6 cellular contexts compared by ENCODE assay signal in the genomic region with DNA sequence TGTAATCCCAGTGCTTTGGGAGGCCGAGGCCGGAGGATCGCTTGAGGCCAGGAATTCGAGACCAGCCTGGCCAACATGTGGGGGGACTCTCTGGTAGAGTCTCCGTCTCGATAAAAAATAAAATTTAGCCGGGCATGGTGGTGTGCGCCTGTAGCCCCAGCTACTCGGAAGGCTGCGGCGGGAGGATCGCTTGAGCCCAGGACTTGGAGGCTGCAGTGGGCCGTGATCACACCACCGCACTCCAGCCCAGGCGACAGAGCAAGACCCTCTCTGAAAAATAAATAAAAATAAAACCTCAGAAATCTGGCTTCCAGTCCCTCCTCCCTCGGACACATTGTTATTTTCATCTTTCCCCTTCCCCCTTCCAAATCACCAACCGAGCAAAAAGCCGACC. TPM values are rescaled to one million over a fixed set of nuclear protein-coding genes. Genes with fewer than 3 reads are reported as not detected.
DNase-seq lines count a peak whose midpoint lies in the region; ATAC-seq, FAIRE-seq and TF ChIP-seq lines count a peak whose summit lies in the region.

No MANE protein-coding gene starts in this region.

- peaks cover 16 to 45% (median 38%) of the 10 kb centered on the region in 9 donors for H3K4me1 ChIP-seq in heart right ventricle
- H3K4me1 ChIP-seq in thoracic aorta (ENCODE audit: control insufficient read depth in 1 of 2, low read depth in 2 of 2) = peaks cover 22 to 43% of the 10 kb centered on the region in 2 donors

- ATAC-seq in GM21367 (IDR thresholded peaks at IDR 0.05; ENCODE audit: unreplicated experiment) (peak; percentile 2), heart right ventricle (peak; percentile 1 to 27 (median 20)), thoracic aorta (ENCODE audit: insufficient number of reproducible peaks, low FRiP score, low read depth) (peak; percentile 12)

- CTCF ChIA-PET in RWPE1 (lab: Yijun Ruan, JAX) = interaction anchor here (0.6 kb wide), 1 partner anchor 158 kb away, joined by 3 read pairs; no protein-coding TSS in a partner anchor

- TF ChIP-seq POLR2A in H54 (IDR thresholded peaks at IDR 0.05; ENCODE audit: low read depth, low read length) = no peak

- H3K27ac ChIP-seq in RWPE1 (peak overlapping the region; percentile 92), heart right ventricle (peak overlapping the region in 9 of 10 donors; percentile 57 to 99 (median 97)), thoracic aorta (peak overlapping the region; percentile 83 to 97)

- POLR2A ChIA-PET in RWPE1 (lab: Yijun Ruan, JAX; ENCODE audit: low non-redundant PET) = interaction anchor here (0.6 to 1.1 kb wide), 4 partner anchors 11 to 76 kb away, joined by 3 to 5 read pairs (median 4); no protein-coding TSS in a partner anchor

- TF ChIP-seq CTCF in RWPE1 (conservative IDR thresholded peaks at IDR 0.05; ENCODE audit: low read depth) (no peak), heart right ventricle (IDR thresholded peaks at IDR 0.05) (no peak), thoracic aorta (IDR thresholded peaks at IDR 0.05) (no peak)

- intact Hi-C loops in heart right ventricle (cut with DNase I) = loop anchor here in 5 of 10 donors (5.0 to 10.0 kb wide), 3 partner anchors 58 to 63 kb away; partner anchors contain the start of gene ZNF575 (in 4 of the 5)

- H3K36me3 ChIP-seq in heart right ventricle (peaks cover 6 to 66% (median 35%) of the 10 kb centered on the region in 9 donors), thoracic aorta (peaks cover 32% of the 10 kb centered on the region)

- WGBS in heart right ventricle, 2 donors = 1 to 2% methylated on average over 18 of the region's 18 CpGs

- no peak for FAIRE-seq in H54 (lab: Jason Lieb, UNC)

- peak overlapping the region; percentile 32 to 78 (median 72) for H3K4me3 ChIP-seq in heart right ventricle
- peak overlapping the region; percentile 82 for H3K4me3 ChIP-seq in thoracic aorta

- H3K9me3 ChIP-seq in heart right ventricle (no peaks in the 10 kb centered on the region), thoracic aorta (no peaks in the 10 kb centered on the region)

- H3K27me3 ChIP-seq in heart right ventricle = no peaks in the 10 kb centered on the region
- H3K27me3 ChIP-seq in thoracic aorta (replicated peaks; ENCODE audit: insufficient read depth) = no peaks in the 10 kb centered on the region

- no peak for DNase-seq in RWPE1 (ENCODE audit: low spot score)
- no peak for DNase-seq in heart right ventricle
- no peak for DNase-seq in thoracic aorta (ENCODE audit: low spot score)
- no peak for DNase-seq in NCI-H524 (lab: John Stamatoyannopoulos, UW)
- no peak for DNase-seq in H54 (ENCODE audit: insufficient read length, low spot score)

RNA-seq across cellular contexts. Expression of gene IRGQ, which starts 0.3 kb away (rescaled TPM):
- total RNA-seq in heart right ventricle (10 to 100 TPM; 19.0 to 34.2 (median 28.4) TPM), thoracic aorta (10 to 100 TPM; 24.4 to 37.2 TPM)
- polyA plus RNA-seq in heart right ventricle = 1 to 10 TPM; 5.6 to 8.8 TPM

RNA-seq across cellular contexts. Expression of gene ZNF576, which starts 0.8 kb away (rescaled TPM):
- total RNA-seq in heart right ventricle = 10 to 100 TPM in 9 of 10 donors, 1 to 10 TPM in 1; 8.7 to 15.9 (median 12.7) TPM
- 10 to 100 TPM in 1 of 2 donors, 1 to 10 TPM in 1; 6.7 to 20.9 TPM for polyA plus RNA-seq in heart right ventricle
- total RNA-seq in thoracic aorta = 10 to 100 TPM in 1 of 2 donors, 1 to 10 TPM in 1; 4.6 to 20.2 TPM

RNA-seq across cellular contexts. Expression of gene SRRM5, which starts 16.3 kb away (rescaled TPM):
- total RNA-seq in heart right ventricle = under 1 TPM in 8 of 10 donors, not detected in 2; 0.11 to 0.32 (median 0.22) TPM
- 1 to 10 TPM in 1 of 2 donors, under 1 TPM in 1; 0.26 to 1.6 TPM for polyA plus RNA-seq in heart right ventricle
- under 1 TPM in 1 of 2 donors, not detected in 1; 0.56 TPM for total RNA-seq in thoracic aorta

RNA-seq across cellular contexts. Expression of gene PINLYP, which starts 20.0 kb away (rescaled TPM):
- 1 to 10 TPM in 9 of 10 donors, under 1 TPM in 1; 0.28 to 3.7 (median 1.3) TPM for total RNA-seq in heart right ventricle
- 1 to 10 TPM; 4.5 to 5.2 TPM for polyA plus RNA-seq in heart right ventricle
- total RNA-seq in thoracic aorta = 10 to 100 TPM in 1 of 2 donors, 1 to 10 TPM in 1; 6.6 to 11.9 TPM

RNA-seq across cellular contexts. Expression of gene XRCC1, which starts 20.3 kb away (rescaled TPM):
- total RNA-seq in heart right ventricle (10 to 100 TPM; 11.8 to 21.9 (median 17.7) TPM), thoracic aorta (10 to 100 TPM; 24.3 to 30.2 TPM)
- polyA plus RNA-seq in heart right ventricle = 10 to 100 TPM; 11.0 to 19.2 TPM
